Comparison of ENCODE assay signal across 7 cellular contexts in genomic region chr2:215630796-215631195, GRCh38.
DNase-seq lines count a peak whose midpoint lies in the region; ATAC-seq, FAIRE-seq and TF ChIP-seq lines count a peak whose summit lies in the region.
"Not testable (repeated sequence)": the region's sequence is repeated elsewhere in the genome, so short reads cannot be mapped to it uniquely, and the experiment has no call there.

No MANE protein-coding gene starts in this region.

- not testable (repeated sequence) for H2AK5ac ChIP-seq in IMR-90 (ENCODE audit: low read depth, low read length); H1 (ENCODE audit: low read depth, low read length)

- POLR2A ChIA-PET in A549 (lab: Yijun Ruan, JAX); HCT116 (lab: Charles Lee); IMR-90 (lab: Charles Lee; ENCODE audit: unreplicated experiment); K562 (lab: Yijun Ruan, JAX); H1 (lab: Charles Lee; ENCODE audit: partially characterized antibody); HepG2 (lab: Yijun Ruan, JAX): not testable (repeated sequence)

- WGBS in A549 (ENCODE audit: missing lambda C conversion rate), result 82% methylated on average over 2 of the region's 2 CpGs
- no CpG with 5 or more reads among the region's 2 CpGs for WGBS in IMR-90 (ENCODE audit: extremely low coverage in 2 of 2, insufficient read length in 1 of 2), 2 experiments
- WGBS in K562 (ENCODE audit: insufficient coverage, low coverage, missing lambda C conversion rate), result 84% methylated on average over 2 of the region's 2 CpGs
- 98% methylated on average over 2 of the region's 2 CpGs; no CpG with 5 or more reads in 1 of the 2 experiments for WGBS in H1 (ENCODE audit: extremely low coverage in 1 of 2, insufficient coverage in 1 of 2, insufficient read length in 1 of 2, insufficient replicate concordance in 2 of 2, low coverage in 1 of 2, low lambda C conversion rate in 2 of 2, missing lambda C conversion rate in 1 of 2), 2 experiments
- 99% methylated on average over 2 of the region's 2 CpGs for WGBS in HepG2 (ENCODE audit: low lambda C conversion rate)

- not testable (repeated sequence) for H2BK15ac ChIP-seq in IMR-90 (ENCODE audit: low read depth, low read length); H1 (ENCODE audit: low read length)

- not testable (repeated sequence) for H3K9me1 ChIP-seq in IMR-90 (ENCODE audit: insufficient read depth, low read length); K562 (ENCODE audit: control insufficient read depth, insufficient read depth, low read length)

- DNase-seq in A549 (ENCODE audit: low read depth in 1 of 2, low spot score in 1 of 2); H54 (ENCODE audit: insufficient read length, low spot score); HCT116 (ENCODE audit: low read depth, low spot score); IMR-90; K562 (ENCODE audit: extremely low read depth in 1 of 4, low spot score in 3 of 4); H1 (ENCODE audit: low read depth in 1 of 2, low spot score in 2 of 2); HepG2 (ENCODE audit: low spot score): not testable (repeated sequence)

- not testable (repeated sequence) for H2BK20ac ChIP-seq in IMR-90 (ENCODE audit: low read depth, low read length); H1 (ENCODE audit: low read length)

- not testable (repeated sequence) for H3K4me2 ChIP-seq in A549; HCT116 (ENCODE audit: low read length); IMR-90 (ENCODE audit: low read depth, low read length); K562 (ENCODE audit: insufficient read depth, low read length); H1 (ENCODE audit: insufficient read depth in 1 of 2, low read depth in 2 of 2, low read length in 2 of 2); HepG2 (ENCODE audit: low read depth, low read length)

- not testable (repeated sequence) for H3K18ac ChIP-seq in IMR-90 (ENCODE audit: low read depth, low read length); H1 (ENCODE audit: extremely low read depth, low read length)

- not testable (repeated sequence) for H3K4ac ChIP-seq in IMR-90 (ENCODE audit: low read depth, low read length); H1 (replicated peaks; ENCODE audit: insufficient read length, low read depth, low read length)

- H3K4me1 ChIP-seq in A549, result peaks cover 10% of the 10 kb centered on the region; the same call in 2 of the 3 replicates
- not testable (repeated sequence) for H3K4me1 ChIP-seq in HCT116 (ENCODE audit: control insufficient read depth in 1 of 2, insufficient read depth in 2 of 2, low read length in 2 of 2); IMR-90 (ENCODE audit: control insufficient read depth, insufficient read depth, low read length); K562 (replicated peaks in 1 of 2; ENCODE audit: control insufficient read depth in 2 of 2, insufficient read depth in 2 of 2, low read length in 2 of 2); H1 (replicated peaks in 1 of 4; ENCODE audit: control insufficient read depth in 3 of 4, insufficient read depth in 4 of 4, low read length in 3 of 4)
- H3K4me1 ChIP-seq in HepG2 (ENCODE audit: insufficient read depth, low read length), result peaks cover 27% of the 10 kb centered on the region

- H3K23me2 ChIP-seq in H1 (ENCODE audit: low read depth, low read length), result not testable (repeated sequence)

- not testable (repeated sequence) for H4K20me1 ChIP-seq in HCT116 (ENCODE audit: insufficient read depth); IMR-90 (ENCODE audit: insufficient read depth, low read length); K562 (replicated peaks; ENCODE audit: control insufficient read depth, insufficient read depth, low read length); H1 (replicated peaks in 1 of 2; ENCODE audit: control insufficient read depth in 1 of 2, insufficient read depth in 2 of 2, low read length in 2 of 2); HepG2 (ENCODE audit: insufficient read depth, low read length)

- H2BK12ac ChIP-seq in H1 (ENCODE audit: low read depth, low read length), result not testable (repeated sequence)

- not testable (repeated sequence) for H3K9me2 ChIP-seq in HCT116 (ENCODE audit: insufficient read depth)

- TF ChIP-seq CTCF in A549 (IDR thresholded peaks at IDR 0.05); HCT116 (IDR thresholded peaks at IDR 0.05 in 2 of 3, conservative IDR thresholded peaks at IDR 0.05 in 1 of 3; ENCODE audit: borderline replicate concordance in 1 of 3, insufficient read depth in 1 of 3, low read depth in 2 of 3, low read length in 2 of 3); IMR-90 (conservative IDR thresholded peaks at IDR 0.05; ENCODE audit: low read depth, low read length); K562 (IDR thresholded peaks at IDR 0.05 in 2 of 3, conservative IDR thresholded peaks at IDR 0.05 in 1 of 3; ENCODE audit: insufficient read depth in 2 of 3, low read depth in 1 of 3, low read length in 3 of 3); H1 (IDR thresholded peaks at IDR 0.05; ENCODE audit: control extremely low read depth in 1 of 3, insufficient read depth in 1 of 3, low read depth in 1 of 3, low read length in 3 of 3); HepG2 (CRISPR knock-in tag; IDR thresholded peaks at IDR 0.05): not testable (repeated sequence)

- intact Hi-C loops in HCT116 (cut with micrococcal nuclease); IMR-90 (cut with micrococcal nuclease); K562 (cut with micrococcal nuclease); HepG2 (cut with micrococcal nuclease; ENCODE audit: unreplicated experiment): not testable (repeated sequence)

- H3K36me3 ChIP-seq in HCT116 (ENCODE audit: control insufficient read depth in 1 of 2, insufficient read depth in 2 of 2, low read length in 2 of 2); IMR-90 (ENCODE audit: control insufficient read depth, insufficient read depth, low read length); K562 (ENCODE audit: control insufficient read depth, insufficient read depth, low read length); H1 (ENCODE audit: control insufficient read depth in 2 of 4, insufficient read depth in 4 of 4, low read length in 3 of 4); HepG2 (replicated peaks in 1 of 2; ENCODE audit: control insufficient read depth in 1 of 2, insufficient read depth in 2 of 2, low read length in 2 of 2): not testable (repeated sequence)

- TF ChIP-seq EP300 in A549 (IDR thresholded peaks at IDR 0.05); K562 (IDR thresholded peaks at IDR 0.05; ENCODE audit: low read length); H1 (IDR thresholded peaks at IDR 0.05; ENCODE audit: borderline replicate concordance in 1 of 2, low read depth in 2 of 2, low read length in 2 of 2); HepG2 (IDR thresholded peaks at IDR 0.05; ENCODE audit: low read depth in 2 of 2, low read length in 2 of 2); HepG2 (CRISPR knock-in tag; IDR thresholded peaks at IDR 0.05; ENCODE audit: borderline replicate concordance): not testable (repeated sequence)

- not testable (repeated sequence) for H3K9ac ChIP-seq in HCT116 (ENCODE audit: low read length); IMR-90 (ENCODE audit: low read depth, low read length); K562 (ENCODE audit: insufficient read depth in 1 of 2, low read depth in 2 of 2, low read length in 2 of 2); H1 (replicated peaks in 1 of 4; ENCODE audit: extremely low read depth in 1 of 4, low read depth in 3 of 4, low read length in 3 of 4); HepG2 (ENCODE audit: insufficient read depth, low read depth, low read length)

- not testable (repeated sequence) for H3K27ac ChIP-seq in A549; HCT116 (ENCODE audit: low read depth, low read length); IMR-90 (ENCODE audit: insufficient read depth, low read length); K562 (ENCODE audit: extremely low read depth, low read depth, low read length); H1 (ENCODE audit: low read depth, low read length); HepG2 (ENCODE audit: extremely low read length, insufficient read depth, low read length)

- FAIRE-seq in A549 (lab: Jason Lieb, UNC); K562 (lab: Jason Lieb, UNC); H1 (lab: Jason Lieb, UNC); HepG2 (lab: Jason Lieb, UNC): not testable (repeated sequence)
- FAIRE-seq in H54 (lab: Jason Lieb, UNC), result peak; percentile 45

- not testable (repeated sequence) for TF ChIP-seq POLR2A in A549 (IDR thresholded peaks at IDR 0.05; ENCODE audit: low read length); H54 (IDR thresholded peaks at IDR 0.05; ENCODE audit: low read depth, low read length); HCT116 (IDR thresholded peaks at IDR 0.05; ENCODE audit: borderline replicate concordance, extremely low read depth, insufficient read depth, insufficient read length); IMR-90 (IDR thresholded peaks at IDR 0.05; ENCODE audit: low read depth, low read length); K562 (conservative IDR thresholded peaks at IDR 0.05); H1 (IDR thresholded peaks at IDR 0.05; ENCODE audit: control extremely low read depth in 1 of 2, low read depth in 2 of 2, low read length in 2 of 2); HepG2 (IDR thresholded peaks at IDR 0.05; ENCODE audit: insufficient read depth in 1 of 2, low read depth in 2 of 2, low read length in 2 of 2)

- not testable (repeated sequence) for BruUV-seq in HCT116 (replicated peaks; lab: Mats Ljungman, UMichigan); IMR-90 (replicated peaks; lab: Mats Ljungman, UMichigan); K562 (replicated peaks; lab: Mats Ljungman, UMichigan); HepG2 (replicated peaks; lab: Mats Ljungman, UMichigan)

- not testable (repeated sequence) for H2AK9ac ChIP-seq in IMR-90 (replicated peaks; ENCODE audit: low read depth, low read length, poor library complexity)

- dilution Hi-C loops in IMR-90 (cut with HindIII; ENCODE audit: low sequenced_read_pairs, unreplicated experiment), result not testable (repeated sequence)

- in situ Hi-C loops in IMR-90 (cut with MboI; ENCODE audit: low sequenced_read_pairs); K562 (cut with MboI); HepG2 (cut with HindIII; ENCODE audit: extremely low pct_ligation_motif_present, low pct_unique_long_range_greater_than_20kb): not testable (repeated sequence)

- not testable (repeated sequence) for H3K4me3 ChIP-seq in A549; HCT116 (replicated peaks in 1 of 2; ENCODE audit: low read depth in 1 of 2, low read length in 2 of 2); IMR-90 (ENCODE audit: insufficient read depth, low read depth, low read length); K562; H1 (ENCODE audit: extremely low read depth in 1 of 4, insufficient read depth in 2 of 4, low read depth in 3 of 4, low read length in 4 of 4); HepG2 (replicated peaks in 1 of 3; ENCODE audit: insufficient read depth in 1 of 3, low read depth in 2 of 3, low read length in 3 of 3)

- not testable (repeated sequence) for H4K5ac ChIP-seq in IMR-90 (ENCODE audit: low read depth, low read length); H1 (ENCODE audit: insufficient read length, low read depth, low read length)

- not testable (repeated sequence) for H3K14ac ChIP-seq in IMR-90 (replicated peaks; ENCODE audit: low read depth, low read length); H1 (ENCODE audit: insufficient read length)

- not testable (repeated sequence) for H3K56ac ChIP-seq in IMR-90 (ENCODE audit: extremely low read depth, insufficient read depth, low read length); H1 (replicated peaks; ENCODE audit: insufficient read length, low read depth, low read length)

- H4K8ac ChIP-seq in IMR-90 (ENCODE audit: low read depth in 2 of 2, low read length in 2 of 2); H1 (ENCODE audit: extremely low read depth, insufficient read depth, low read length): not testable (repeated sequence)

- CTCF ChIA-PET in A549 (lab: Yijun Ruan, JAX); K562 (lab: Yijun Ruan, JAX; ENCODE audit: low intra/inter-chr PET ratio); H1 (lab: Charles Lee; ENCODE audit: partially characterized antibody); HepG2 (lab: Yijun Ruan, JAX; ENCODE audit: low intra/inter-chr PET ratio, low total read pairs): not testable (repeated sequence)
- CTCF ChIA-PET in HCT116 (lab: Charles Lee), result interaction anchor here (0.7 kb wide), 1 partner anchor 11 kb away, joined by 3 read pairs; no protein-coding TSS in a partner anchor
- CTCF ChIA-PET in IMR-90 (lab: Yijun Ruan, JAX), result interaction anchor here (0.6 kb wide), 1 partner anchor 175 kb away, joined by 3 read pairs; no protein-coding TSS in a partner anchor

- RAD21 ChIA-PET in HCT116 (lab: Charles Lee; ENCODE audit: low non-redundant PET in 1 of 2, low total read pairs in 2 of 2, uncharacterized antibody in 2 of 2, unreplicated experiment in 2 of 2), result not testable (repeated sequence)

- H3K9me3 ChIP-seq in A549; HCT116 (ENCODE audit: control insufficient read depth in 1 of 2, insufficient read depth in 1 of 2, low read depth in 1 of 2, low read length in 2 of 2); IMR-90 (ENCODE audit: control insufficient read depth, insufficient read depth, low read length); K562 (replicated peaks; ENCODE audit: control insufficient read depth, insufficient read depth, low read depth, low read length); H1 (ENCODE audit: insufficient read depth in 2 of 2, low read depth in 1 of 2, low read length in 1 of 2): not testable (repeated sequence)
- H3K9me3 ChIP-seq in HepG2 (ENCODE audit: low read length), result peaks cover 37% of the 10 kb centered on the region

- not testable (repeated sequence) for H3K23ac ChIP-seq in IMR-90 (ENCODE audit: low read depth, low read length); H1 (ENCODE audit: insufficient read length)

- H3K27me3 ChIP-seq in HCT116 (ENCODE audit: insufficient read depth, low read length); IMR-90 (ENCODE audit: control insufficient read depth, insufficient read depth, low read length); K562 (ENCODE audit: control insufficient read depth in 2 of 2, insufficient read depth in 2 of 2, low read length in 2 of 2); H1 (replicated peaks in 1 of 4; ENCODE audit: control insufficient read depth in 3 of 4, extremely low read depth in 1 of 4, insufficient read depth in 3 of 4, low read length in 3 of 4); HepG2 (ENCODE audit: control insufficient read depth in 1 of 2, insufficient read depth in 2 of 2, low read length in 2 of 2): not testable (repeated sequence)

- not testable (repeated sequence) for H4K91ac ChIP-seq in IMR-90 (ENCODE audit: insufficient read depth, low read depth, low read length); H1 (replicated peaks; ENCODE audit: insufficient read length, low read length)

- not testable (repeated sequence) for ATAC-seq in A549; HCT116; IMR-90 (ENCODE audit: low read depth); K562; HepG2

- not testable (repeated sequence) for TF ChIP-seq RAD21 in A549 (conservative IDR thresholded peaks at IDR 0.05 in 1 of 2, IDR thresholded peaks at IDR 0.05 in 1 of 2); HCT116 (IDR thresholded peaks at IDR 0.05; ENCODE audit: low read depth); IMR-90 (IDR thresholded peaks at IDR 0.05; ENCODE audit: low read length); K562 (CRISPR knock-in tag; conservative IDR thresholded peaks at IDR 0.05 in 1 of 2, IDR thresholded peaks at IDR 0.05 in 1 of 2); H1 (IDR thresholded peaks at IDR 0.05 in 1 of 2, conservative IDR thresholded peaks at IDR 0.05 in 1 of 2; ENCODE audit: low read depth in 2 of 2, low read length in 2 of 2); HepG2 (CRISPR knock-in tag; IDR thresholded peaks at IDR 0.05)

- H3K79me1 ChIP-seq in IMR-90 (ENCODE audit: low read depth in 1 of 2, low read length in 2 of 2); H1 (ENCODE audit: low read depth, low read length): not testable (repeated sequence)

- not testable (repeated sequence) for H2BK120ac ChIP-seq in IMR-90 (ENCODE audit: low read depth, low read length); H1 (replicated peaks; ENCODE audit: low read depth, low read length)

- H2BK5ac ChIP-seq in IMR-90 (ENCODE audit: low read depth, low read length, poor library complexity, severe bottlenecking); H1 (ENCODE audit: low read depth, low read length): not testable (repeated sequence)

- H3K79me2 ChIP-seq in HCT116 (ENCODE audit: insufficient read depth, low read length); K562 (ENCODE audit: control insufficient read depth, insufficient read depth, low read length); H1 (ENCODE audit: control insufficient read depth in 1 of 2, insufficient read depth in 2 of 2, low read length in 2 of 2); HepG2 (ENCODE audit: insufficient read depth, low read length): not testable (repeated sequence)

- H2AFZ ChIP-seq in HCT116 (ENCODE audit: low read depth, low read length, poor library complexity, severe bottlenecking); IMR-90 (replicated peaks; ENCODE audit: low read length, poor library complexity); K562 (ENCODE audit: low read depth, low read length); H1 (ENCODE audit: low read length); HepG2 (ENCODE audit: low read length): not testable (repeated sequence)
